8 cellular contexts compared by ENCODE assay signal in genomic region chr16:47492428-47493357, GRCh38. TPM values are rescaled to one million over a fixed set of nuclear protein-coding genes. Genes with fewer than 3 reads are reported as not detected.
DNase-seq lines count a peak whose midpoint lies in the region; ATAC-seq and TF ChIP-seq lines count a peak whose summit lies in the region.

No MANE protein-coding gene starts in this region.

- POLR2A ChIA-PET in A673 (lab: Charles Lee; ENCODE audit: low non-redundant PET), result interaction anchor here (0.6 kb wide), 1 partner anchor 11 kb away, joined by 3 read pairs; no protein-coding TSS in a partner anchor

- TF ChIP-seq CTCF in A673 (conservative IDR thresholded peaks at IDR 0.05; ENCODE audit: low read depth, low read length), result no peak
- no peak for TF ChIP-seq CTCF in Peyer's patch (IDR thresholded peaks at IDR 0.05)

- H3K9me3 ChIP-seq in A673 (ENCODE audit: low read depth, low read length, poor library complexity, severe bottlenecking) (peaks cover 32% of the 10 kb centered on the region), Peyer's patch (no peaks in the 10 kb centered on the region)

- no TSS peak for BruUV-seq in A673 (replicated peaks; lab: Mats Ljungman, UMichigan)

- no peak overlapping the region for H3K27ac ChIP-seq in A673 (ENCODE audit: low read depth, low read length, poor library complexity, severe bottlenecking)
- H3K27ac ChIP-seq in Peyer's patch, result peak overlapping the region; percentile 42 to 84 (median 67)

- H3K4me1 ChIP-seq in A673 (ENCODE audit: insufficient read depth, low read length, poor library complexity, severe bottlenecking) (peaks cover 4% of the 10 kb centered on the region), Peyer's patch (peaks cover 0 to 16% (median 7%) of the 10 kb centered on the region in 4 donors)

- CTCF ChIA-PET in A673 (lab: Charles Lee), result no interaction called here

- H3K4me3 ChIP-seq in A673 (ENCODE audit: low read depth, low read length, poor library complexity, severe bottlenecking), result no peak overlapping the region
- peak overlapping the region in 2 of 4 donors; percentile 8 to 19 for H3K4me3 ChIP-seq in Peyer's patch

- in situ Hi-C loops in G401 (cut with HindIII; ENCODE audit: low sequenced_read_pairs), result no loop called here

- ATAC-seq in GM18519 (IDR thresholded peaks at IDR 0.05; ENCODE audit: low FRiP score, unreplicated experiment) (peak; percentile 56), HG02884 (IDR thresholded peaks at IDR 0.05; ENCODE audit: unreplicated experiment) (peak; percentile 86)

- intact Hi-C loops in A673 (cut with micrococcal nuclease; ENCODE audit: unreplicated experiment), result no loop called here

- H3K36me3 ChIP-seq in A673 (ENCODE audit: insufficient read depth, low read length, poor library complexity, severe bottlenecking) (no peaks in the 10 kb centered on the region), Peyer's patch (no peaks in the 10 kb centered on the region)

- DNase-seq in A673 (ENCODE audit: low spot score), result peak; percentile 39
- DNase-seq in Peyer's patch, result peak in 2 of 3 donors; percentile 64 to 79
- DNase-seq in fibroblast of the conjunctiva (ENCODE audit: low read depth), result peak; percentile 20
- peak; percentile 40 for DNase-seq in putamen (ENCODE audit: low spot score)
- no peak for DNase-seq in G401 (ENCODE audit: low spot score)
- no peak for DNase-seq in HCEC 1CT

- TF ChIP-seq POLR2A in Peyer's patch (IDR thresholded peaks at IDR 0.05), result no peak

- H3K27me3 ChIP-seq in A673 (replicated peaks; ENCODE audit: insufficient read depth, low read depth, low read length, poor library complexity) (no peaks in the 10 kb centered on the region), Peyer's patch (no peaks in the 10 kb centered on the region)

RNA-seq across cellular contexts. Expression of gene PHKB, which starts 31.6 kb away (rescaled TPM):
- total RNA-seq in A673 (2021) (50.6 and 62.4 TPM in 2 replicates), Peyer's patch (100 to 1,000 TPM; 124 to 180 (median 142) TPM)
- total RNA-seq in G401 (2014; rRNA removed; shearing (Covaris generic)), result 34.3 and 48.7 TPM in 2 replicates

RNA-seq across cellular contexts. Expression of gene ITFG1, which starts 31.8 kb away (rescaled TPM):
- total RNA-seq in A673 (2021) (39.6 and 40.1 TPM in 2 replicates), Peyer's patch (10 to 100 TPM; 36.3 to 67.6 (median 56.1) TPM)
- total RNA-seq in G401 (2014; rRNA removed; shearing (Covaris generic)), result 37.9 and 47.3 TPM in 2 replicates

Comparison
In these comparisons a context has a peak if more than half of its experiments do, and no peak if none do; other contexts are left out.
1. DNase-seq: peak in A673 (single experiment), Peyer's patch (2 of 3), fibroblast of the conjunctiva (single experiment) and putamen (single experiment); none in G401 (single experiment) and HCEC 1CT (single experiment).